Comparison of ENCODE assay signal across 6 cellular contexts in the genomic region with DNA sequence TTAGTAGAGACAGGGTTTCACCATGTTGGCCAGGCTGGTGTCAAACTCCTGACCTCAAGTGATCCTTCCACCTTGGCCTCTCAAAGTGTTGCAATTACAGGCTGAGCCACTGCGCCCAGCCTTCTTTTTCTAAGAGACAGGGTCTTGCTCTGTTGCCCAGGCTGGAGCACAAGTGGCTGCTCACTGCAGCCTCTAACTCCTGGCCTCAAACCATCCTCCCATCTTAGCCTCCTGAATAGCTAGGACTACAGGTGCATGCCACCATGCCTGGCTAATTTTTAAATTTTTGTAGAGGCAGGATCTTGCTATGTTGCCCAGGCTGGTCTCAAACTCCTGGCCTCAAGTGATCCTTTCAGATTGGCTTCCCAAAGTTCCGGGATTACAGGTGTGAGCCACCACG. TPM values are rescaled to one million over a fixed set of nuclear protein-coding genes. Genes with fewer than 3 reads are reported as not detected.
A peak's percentile ranks its signal among the peaks of the same experiment; 100 is the strongest.
DNase-seq lines count a peak whose midpoint lies in the region; TF ChIP-seq lines count a peak whose summit lies in the region.
"Not testable (repeated sequence)": the region's sequence is repeated elsewhere in the genome, so short reads cannot be mapped to it uniquely, and the experiment has no call there.

No MANE protein-coding gene starts in this region.

- not testable (repeated sequence) for H3K4me1 ChIP-seq in HEK293 (ENCODE audit: control insufficient read depth, insufficient read depth, low read length); right atrium auricular region

- not testable (repeated sequence) for H3K9me3 Mint-ChIP-seq in chondrocyte (ENCODE audit: low read depth)

- not testable (repeated sequence) for H3K4me3 ChIP-seq in HEK293 (ENCODE audit: low read depth, low read length); right atrium auricular region

- not testable (repeated sequence) for H3K27ac ChIP-seq in HEK293 (ENCODE audit: extremely low read depth, low read depth, low read length); right atrium auricular region

- H3K36me3 ChIP-seq in HEK293 (ENCODE audit: control insufficient read depth in 2 of 2, insufficient read depth in 1 of 2, low read length in 2 of 2) (peaks cover 50 to 81% of the 10 kb centered on the region in 2 experiments), right atrium auricular region (peaks cover 11% of the 10 kb centered on the region)

- POLR2A ChIA-PET in HEK293 (lab: Yijun Ruan, JAX): not testable (repeated sequence)

- H3K27ac Mint-ChIP-seq in chondrocyte (ENCODE audit: unreplicated experiment): not testable (repeated sequence)

- not testable (repeated sequence) for H3K4me1 Mint-ChIP-seq in chondrocyte (ENCODE audit: low read depth)

- DNase-seq in activated CD8-positive, alpha-beta memory T cell treated with anti-CD3 and anti-CD28 coated beads, Interleukin-2, amount 50 U/mL, for 48 hours: peak; percentile 18
- DNase-seq in chondrocyte (ENCODE audit: low spot score) (peak; percentile 15), right atrium auricular region (ENCODE audit: low spot score) (peak; percentile 16), mesenteric fat pad (ENCODE audit: low spot score) (peak; percentile 9)
- peak; percentile 11 for DNase-seq in stimulated activated CD8-positive, alpha-beta memory T cell treated with anti-CD3 and anti-CD28 coated beads, Interleukin-4, amount 100 ng/mL, for 48 hours

- peaks cover 14% of the 10 kb centered on the region for H3K36me3 Mint-ChIP-seq in chondrocyte (ENCODE audit: low read depth)

- not testable (repeated sequence) for H3K9me3 ChIP-seq in HEK293 (ENCODE audit: control insufficient read depth, insufficient read depth, low read depth, low read length); right atrium auricular region

- not testable (repeated sequence) for H3K27me3 ChIP-seq in right atrium auricular region

- CTCF ChIA-PET in HEK293 (lab: Yijun Ruan, JAX): not testable (repeated sequence)

- TF ChIP-seq CTCF in HEK293 (tag by site-specific recombination; IDR thresholded peaks at IDR 0.05); chondrocyte (IDR thresholded peaks at IDR 0.05); right atrium auricular region (IDR thresholded peaks at IDR 0.05): not testable (repeated sequence)

- not testable (repeated sequence) for H3K27me3 Mint-ChIP-seq in chondrocyte (ENCODE audit: low read depth)

- H3K4me3 Mint-ChIP-seq in chondrocyte (ENCODE audit: unreplicated experiment): not testable (repeated sequence)

TF ChIP-seq in HEK293, 187 proteins besides CTCF, POLR2A, EP300 and RAD21:
- TF ChIP-seq ZNF121 (tag by site-specific recombination; IDR thresholded peaks at IDR 0.05): peak; percentile 77

RNA-seq across cellular contexts. Expression of a gene that starts 15.1 kb away (rescaled TPM):
- total RNA-seq in chondrocyte: 19.1 to 23.6 TPM (median 19.5 TPM) in 3 replicates
- total RNA-seq in right atrium auricular region: 10 to 100 TPM; 12.0 to 12.4 TPM
- total RNA-seq in mesenteric fat pad: 19.6 TPM

RNA-seq across cellular contexts. Expression of a gene that starts 50.4 kb away (rescaled TPM):
- total RNA-seq in chondrocyte (58.4 to 78.9 TPM (median 67.8 TPM) in 3 replicates), right atrium auricular region (10 to 100 TPM; 10.2 to 17.9 TPM), mesenteric fat pad (56.3 TPM)

RNA-seq across cellular contexts. Expression of a gene that starts 55.2 kb away (rescaled TPM):
- total RNA-seq in chondrocyte: 12.0 to 14.1 TPM (median 12.5 TPM) in 3 replicates
- 1 to 10 TPM; 2.5 to 7.0 TPM for total RNA-seq in right atrium auricular region
- 7.1 TPM for total RNA-seq in mesenteric fat pad
